14 cellular contexts compared by ENCODE assay signal in genomic region chr21:33659550-33659949, GRCh38.
"Had no signal": no experiment of that assay in that cellular context is flagged by ENCODE, and none has a peak within 500 bp of the region (broad histone marks: within the 10 kb centered on the region; RNA-seq: fewer than 3 reads in every experiment).

No MANE protein-coding gene starts in this region.

- DNase-seq: activated CD4-positive, alpha-beta T cell treated with anti-CD3 and anti-CD28 coated beads, Interleukin-2, amount 50 U/mL, for 4 hours; activated gamma-delta T cell; amniotic stem cell; caudate nucleus; dorsolateral prefrontal cortex; gastrocnemius medialis; head of caudate nucleus; naive thymus-derived CD8-positive, alpha-beta T cell; psoas muscle; right lobe of liver; stimulated activated CD4-positive, alpha-beta T cell treated with anti-CD3 and anti-CD28 coated beads, Interleukin-4, amount 100 ng/mL, for 4 hours; SW 1271; WERI-Rb-1 had no signal

- ATAC-seq: gastrocnemius medialis; naive thymus-derived CD8-positive, alpha-beta T cell; psoas muscle; stimulated activated memory B cell treated with anti-CD40 and anti-IgM and Interleukin-4, amounts not matched to agents 10 μg/mL and 1 μg/mL and 100 μg/mL, for 72 hours had no signal

- H3K36me3 ChIP-seq: gastrocnemius medialis, right lobe of liver, WERI-Rb-1 had no signal

- H3K9me3 ChIP-seq: gastrocnemius medialis, psoas muscle, right lobe of liver had no signal

- H3K27ac ChIP-seq: dorsolateral prefrontal cortex, gastrocnemius medialis, right lobe of liver, WERI-Rb-1 had no signal

- H3K27me3 ChIP-seq: dorsolateral prefrontal cortex, gastrocnemius medialis, right lobe of liver had no signal

- H3K4me3 ChIP-seq: dorsolateral prefrontal cortex, gastrocnemius medialis, psoas muscle, right lobe of liver had no signal
